12 cellular contexts compared by ENCODE assay signal in the genomic region with DNA sequence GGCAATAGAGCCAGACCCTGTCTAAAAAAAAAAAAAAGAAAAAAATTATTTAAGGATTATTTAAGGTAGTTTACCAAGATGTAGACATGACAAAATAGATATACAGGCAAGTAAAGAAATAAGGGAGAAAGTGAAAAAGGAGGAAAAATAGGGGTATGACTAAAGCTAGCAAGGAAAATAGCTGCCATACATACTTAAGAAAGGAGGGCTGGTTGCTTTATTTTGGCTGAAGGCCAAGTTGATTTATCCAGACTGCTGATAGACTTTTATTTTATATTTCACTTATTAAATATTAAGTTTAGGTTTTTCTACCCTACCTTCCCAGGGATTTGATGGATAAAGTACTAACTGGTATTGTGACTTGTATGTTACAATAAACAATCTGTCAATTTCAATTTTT.
DNase-seq lines count a peak whose midpoint lies in the region; TF ChIP-seq lines count a peak whose summit lies in the region.
"Had no signal": no experiment of that assay in that cellular context is flagged by ENCODE, and none has a peak within 500 bp of the region (broad histone marks: within the 10 kb centered on the region; RNA-seq: fewer than 3 reads in every experiment).

No MANE protein-coding gene starts in this region.

- no peak overlapping the region for H3K9ac ChIP-seq in HUES6 (ENCODE audit: low read length)
- H3K9ac ChIP-seq: parathyroid adenoma had no signal

- DNase-seq in NCI-H2196 (lab: John Stamatoyannopoulos, UW; ENCODE audit: unreplicated experiment) (peak; percentile 43), NCI-H2196 treated with DMSO at 0.1 percent for 48 hours (lab: John Stamatoyannopoulos, UW; ENCODE audit: unreplicated experiment) (no peak), astrocyte of the hippocampus (ENCODE audit: low read depth, low spot score) (peak; percentile 28), kidney glomerular epithelial cell (lab: John Stamatoyannopoulos, UW) (peak; percentile 15), RWPE1 (ENCODE audit: low spot score) (no peak), HuH-7.5 (ENCODE audit: low spot score) (no peak), glomerular visceral epithelial cell (ENCODE audit: extremely low spot score) (no peak)
- DNase-seq: CD8-positive, alpha-beta memory T cell; T-helper 17 cell had no signal

- peaks cover 12% of the 10 kb centered on the region for H3K4me1 ChIP-seq in HUES6 (ENCODE audit: control insufficient read depth, insufficient read depth, low read length)
- H3K4me1 ChIP-seq: parathyroid adenoma had no signal

- POLR2A ChIA-PET in RWPE1 (lab: Yijun Ruan, JAX; ENCODE audit: low non-redundant PET): no interaction called here

- H3K9me3 ChIP-seq in HUES6 (ENCODE audit: control insufficient read depth, insufficient read depth, low read depth, low read length): peaks cover 8% of the 10 kb centered on the region; the same call in 1 of the 2 replicates
- H3K9me3 ChIP-seq: thoracic aorta had no signal

- TF ChIP-seq CTCF in RWPE1 (conservative IDR thresholded peaks at IDR 0.05; ENCODE audit: low read depth): no peak

- no peaks in the 10 kb centered on the region for H3K27me3 ChIP-seq in HUES6 (ENCODE audit: control insufficient read depth, insufficient read depth, low read length)

- peak overlapping the region; percentile 89 for H3K27ac ChIP-seq in HUES6 (ENCODE audit: low read depth, low read length)
- H3K27ac ChIP-seq in RWPE1: no peak overlapping the region
- H3K27ac ChIP-seq: parathyroid adenoma had no signal

- H3K4me3 ChIP-seq in HUES6 (ENCODE audit: low read depth, low read length): no peak overlapping the region
- H3K4me3 ChIP-seq: thoracic aorta had no signal

- H3K36me3 ChIP-seq in HUES6 (ENCODE audit: control insufficient read depth, insufficient read depth, low read length): no peaks in the 10 kb centered on the region
- H3K36me3 ChIP-seq: thoracic aorta had no signal

- CTCF ChIA-PET in RWPE1 (lab: Yijun Ruan, JAX): no interaction called here

Comparison
In these comparisons a context has a peak if more than half of its experiments do, and no peak if none do; other contexts are left out.
1. DNase-seq: peak in NCI-H2196 (single experiment), astrocyte of the hippocampus (single experiment) and kidney glomerular epithelial cell (single experiment); none in NCI-H2196 treated with DMSO at 0.1 percent for 48 hours (single experiment), RWPE1 (single experiment), HuH-7.5 (single experiment) and glomerular visceral epithelial cell (single experiment).